In the genomic region with DNA sequence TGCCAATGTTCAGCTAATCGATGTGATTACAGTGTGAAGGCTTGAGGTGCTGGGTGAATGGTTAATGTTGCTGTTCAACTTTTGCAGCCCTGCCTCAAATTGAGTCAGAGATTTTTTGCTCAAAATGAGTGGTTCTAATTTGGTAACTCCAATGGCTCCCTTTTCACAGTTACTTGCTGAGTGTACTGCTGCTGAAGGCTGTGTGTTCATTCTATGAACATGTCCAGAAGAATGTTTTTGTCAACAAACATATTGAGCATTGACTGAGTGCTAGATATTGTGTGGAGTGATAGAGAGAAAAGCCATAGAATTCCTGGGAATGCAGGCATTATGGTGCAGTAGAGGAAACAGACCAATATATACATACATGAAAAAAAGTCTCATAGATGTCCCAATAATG, we compare ENCODE assay signal across 33 cellular contexts. TPM values are rescaled to one million over a fixed set of nuclear protein-coding genes. Genes with fewer than 3 reads are reported as not detected.
"Had no signal": no experiment of that assay in that cellular context is flagged by ENCODE, and none has a peak within 500 bp of the region (broad histone marks: within the 10 kb centered on the region; RNA-seq: fewer than 3 reads in every experiment).

No MANE protein-coding gene starts in this region.

- ATAC-seq: activated CD4-positive, alpha-beta T cell treated with anti-CD3 and anti-CD28 coated beads for 36 hours; activated CD8-positive, alpha-beta memory T cell treated with anti-CD3 and anti-CD28 coated beads, Interleukin-2, amount 10 ng/mL, durations not matched to agents 7 days and 5 days; activated CD8-positive, alpha-beta T cell treated with anti-CD3 and anti-CD28 coated beads, Interleukin-2, amount 10 ng/mL, durations not matched to agents 7 days and 5 days; activated naive CD8-positive, alpha-beta T cell treated with anti-CD3 and anti-CD28 coated beads, Interleukin-2, amount 50 U/mL, for 24 hours; body of pancreas; esophagus mucosa; gastroesophageal sphincter; T-helper 17 cell had no signal

- H3K4me3 ChIP-seq: adrenal gland, body of pancreas, gastroesophageal sphincter had no signal

- H3K4me3 Mint-ChIP-seq: activated CD4-positive, alpha-beta memory T cell treated with anti-CD3 and anti-CD28 coated beads for 36 hours; activated CD4-positive, alpha-beta T cell treated with anti-CD3 and anti-CD28 coated beads for 36 hours; activated CD4-positive, alpha-beta T cell treated with anti-CD3 and anti-CD28 coated beads, Interleukin-2, amount 10 ng/mL, durations not matched to agents 24 days and 14 days; activated CD8-positive, alpha-beta memory T cell treated with anti-CD3 and anti-CD28 coated beads, Interleukin-2, amount 10 ng/mL, durations not matched to agents 7 days and 5 days; activated CD8-positive, alpha-beta T cell treated with anti-CD3 and anti-CD28 coated beads, Interleukin-2, amount 10 ng/mL, durations not matched to agents 7 days and 5 days; activated naive CD4-positive, alpha-beta T cell treated with anti-CD3 and anti-CD28 coated beads for 36 hours; activated naive CD4-positive, alpha-beta T cell treated with anti-CD3 and anti-CD28 coated beads, Interleukin-2, amount 50 U/mL, for 24 hours; activated naive CD8-positive, alpha-beta T cell treated with anti-CD3 and anti-CD28 coated beads for 36 hours; activated naive CD8-positive, alpha-beta T cell treated with anti-CD3 and anti-CD28 coated beads, Interleukin-2, amount 50 U/mL, for 24 hours; activated T-helper 1 cell treated with anti-CD3 and anti-CD28 coated beads, Interleukin-12 subunit alpha, Interleukin-12 subunit beta, Interleukin-2, Interleukin-4 antibody, amounts not matched to agents 30 ng/mL and 10 ng/mL and 1 ng/mL, durations not matched to agents 14 hours and 24 hours and 36 hours; endodermal cell; T-helper 17 cell; T-helper 2 cell treated with Interferon-gamma antibody and Interleukin-4, amounts not matched to agents 5 μg/mL and 100 μg/mL, for 36 hours had no signal

- H3K9me3 ChIP-seq: adrenal gland, body of pancreas, gastroesophageal sphincter had no signal

- H3K27ac Mint-ChIP-seq: activated CD4-positive, alpha-beta memory T cell treated with anti-CD3 and anti-CD28 coated beads for 36 hours; activated CD4-positive, alpha-beta T cell treated with anti-CD3 and anti-CD28 coated beads for 36 hours; activated CD4-positive, alpha-beta T cell treated with anti-CD3 and anti-CD28 coated beads, Interleukin-2, amount 10 ng/mL, durations not matched to agents 24 days and 14 days; activated CD8-positive, alpha-beta memory T cell treated with anti-CD3 and anti-CD28 coated beads, Interleukin-2, amount 10 ng/mL, durations not matched to agents 7 days and 5 days; activated CD8-positive, alpha-beta T cell treated with anti-CD3 and anti-CD28 coated beads, Interleukin-2, amount 10 ng/mL, durations not matched to agents 7 days and 5 days; activated naive CD4-positive, alpha-beta T cell treated with anti-CD3 and anti-CD28 coated beads for 36 hours; activated naive CD4-positive, alpha-beta T cell treated with anti-CD3 and anti-CD28 coated beads, Interleukin-2, amount 50 U/mL, for 24 hours; activated naive CD8-positive, alpha-beta T cell treated with anti-CD3 and anti-CD28 coated beads for 36 hours; activated naive CD8-positive, alpha-beta T cell treated with anti-CD3 and anti-CD28 coated beads, Interleukin-2, amount 50 U/mL, for 24 hours; activated T-helper 1 cell treated with anti-CD3 and anti-CD28 coated beads, Interleukin-12 subunit alpha, Interleukin-12 subunit beta, Interleukin-2, Interleukin-4 antibody, amounts not matched to agents 30 ng/mL and 10 ng/mL and 1 ng/mL, durations not matched to agents 14 hours and 24 hours and 36 hours; activated T-helper 2 cell treated with anti-CD3 and anti-CD28 coated beads, Interferon-gamma antibody, Interleukin-2, Interleukin-4, amounts not matched to agents 10 μg/mL and 5 μg/mL and 100 μg/mL, durations not matched to agents 14 hours and 24 hours and 36 hours; endodermal cell; T-helper 17 cell; T-helper 2 cell treated with Interferon-gamma antibody and Interleukin-4, amounts not matched to agents 5 μg/mL and 100 μg/mL, for 36 hours had no signal

- H3K27me3 Mint-ChIP-seq: activated CD4-positive, alpha-beta memory T cell treated with anti-CD3 and anti-CD28 coated beads for 36 hours; activated CD4-positive, alpha-beta T cell treated with anti-CD3 and anti-CD28 coated beads for 36 hours; activated CD4-positive, alpha-beta T cell treated with anti-CD3 and anti-CD28 coated beads, Interleukin-2, amount 10 ng/mL, durations not matched to agents 24 days and 14 days; activated CD8-positive, alpha-beta memory T cell treated with anti-CD3 and anti-CD28 coated beads, Interleukin-2, amount 10 ng/mL, durations not matched to agents 7 days and 5 days; activated naive CD4-positive, alpha-beta T cell treated with anti-CD3 and anti-CD28 coated beads, Interleukin-2, amount 50 U/mL, for 24 hours; activated naive CD8-positive, alpha-beta T cell treated with anti-CD3 and anti-CD28 coated beads, Interleukin-2, amount 50 U/mL, for 24 hours; T-helper 17 cell had no signal

- H3K4me1 Mint-ChIP-seq: activated CD4-positive, alpha-beta T cell treated with anti-CD3 and anti-CD28 coated beads for 36 hours; activated CD4-positive, alpha-beta T cell treated with anti-CD3 and anti-CD28 coated beads, Interleukin-2, amount 10 ng/mL, durations not matched to agents 24 days and 14 days; activated CD8-positive, alpha-beta memory T cell treated with anti-CD3 and anti-CD28 coated beads, Interleukin-2, amount 10 ng/mL, durations not matched to agents 7 days and 5 days; activated naive CD4-positive, alpha-beta T cell treated with anti-CD3 and anti-CD28 coated beads, Interleukin-2, amount 50 U/mL, for 24 hours; activated naive CD8-positive, alpha-beta T cell treated with anti-CD3 and anti-CD28 coated beads for 36 hours; activated naive CD8-positive, alpha-beta T cell treated with anti-CD3 and anti-CD28 coated beads, Interleukin-2, amount 50 U/mL, for 24 hours; endodermal cell; T-helper 17 cell had no signal

- H3K27me3 ChIP-seq: adrenal gland, body of pancreas, gastroesophageal sphincter had no signal

- H3K27ac ChIP-seq: adrenal gland, body of pancreas, gastroesophageal sphincter had no signal

- H3K9me3 Mint-ChIP-seq: activated CD4-positive, alpha-beta memory T cell treated with anti-CD3 and anti-CD28 coated beads for 36 hours; activated CD4-positive, alpha-beta T cell treated with anti-CD3 and anti-CD28 coated beads, Interleukin-2, amount 10 ng/mL, durations not matched to agents 24 days and 14 days; activated naive CD4-positive, alpha-beta T cell treated with anti-CD3 and anti-CD28 coated beads for 36 hours; activated naive CD4-positive, alpha-beta T cell treated with anti-CD3 and anti-CD28 coated beads, Interleukin-2, amount 50 U/mL, for 24 hours; activated naive CD8-positive, alpha-beta T cell treated with anti-CD3 and anti-CD28 coated beads for 36 hours; activated naive CD8-positive, alpha-beta T cell treated with anti-CD3 and anti-CD28 coated beads, Interleukin-2, amount 50 U/mL, for 24 hours; activated T-helper 1 cell treated with anti-CD3 and anti-CD28 coated beads, Interleukin-12 subunit alpha, Interleukin-12 subunit beta, Interleukin-2, Interleukin-4 antibody, amounts not matched to agents 30 ng/mL and 10 ng/mL and 1 ng/mL, durations not matched to agents 14 hours and 24 hours and 36 hours; activated T-helper 2 cell treated with anti-CD3 and anti-CD28 coated beads, Interferon-gamma antibody, Interleukin-2, Interleukin-4, amounts not matched to agents 10 μg/mL and 5 μg/mL and 100 μg/mL, durations not matched to agents 14 hours and 24 hours and 36 hours; endodermal cell; T-helper 2 cell treated with Interferon-gamma antibody and Interleukin-4, amounts not matched to agents 5 μg/mL and 100 μg/mL, for 36 hours had no signal

- H3K36me3 ChIP-seq: adrenal gland, gastroesophageal sphincter had no signal

- H3K4me1 ChIP-seq: adrenal gland, body of pancreas, gastroesophageal sphincter had no signal

- DNase-seq: activated CD4-positive, alpha-beta memory T cell treated with anti-CD3 and anti-CD28 coated beads for 36 hours; activated CD4-positive, alpha-beta T cell treated with anti-CD3 and anti-CD28 coated beads for 36 hours; activated CD4-positive, alpha-beta T cell treated with anti-CD3 and anti-CD28 coated beads, Interleukin-2, amount 10 ng/mL, durations not matched to agents 24 days and 14 days; activated CD4-positive, CD25-positive, alpha-beta regulatory T cell; activated CD4-positive, CD25-positive, alpha-beta regulatory T cell treated with anti-CD3 and anti-CD28 coated beads, Interleukin-2, amount 50 U/mL, for 72 hours; activated CD8-positive, alpha-beta memory T cell treated with anti-CD3 and anti-CD28 coated beads, Interleukin-2, amount 10 ng/mL, durations not matched to agents 7 days and 5 days; activated CD8-positive, alpha-beta memory T cell treated with anti-CD3 and anti-CD28 coated beads, Interleukin-2, amount 50 U/mL, for 4 hours; activated CD8-positive, alpha-beta T cell treated with anti-CD3 and anti-CD28 coated beads, Interleukin-2, amount 10 ng/mL, durations not matched to agents 7 days and 5 days; activated effector memory CD4-positive, alpha-beta T cell treated with anti-CD3 and anti-CD28 coated beads, Interleukin-2, amount 50 U/mL, for 16 hours; activated naive CD4-positive, alpha-beta T cell treated with anti-CD3 and anti-CD28 coated beads for 36 hours; activated naive CD8-positive, alpha-beta T cell treated with anti-CD3 and anti-CD28 coated beads for 36 hours; activated naive CD8-positive, alpha-beta T cell treated with anti-CD3 and anti-CD28 coated beads, Interleukin-2, amount 50 U/mL, for 24 hours; activated T-cell treated with anti-CD3 and anti-CD28 coated beads, Interleukin-2, amount 50 U/mL, for 1 hour; activated T-cell treated with anti-CD3 and anti-CD28 coated beads, Interleukin-2, amount 50 U/mL, for 48 hours; adrenal gland; amygdala; aorta; body of pancreas; caudate nucleus; cortex of kidney; dermis blood vessel endothelial cell; effector CD8-positive, alpha-beta T cell; endodermal cell; foreskin melanocyte; T-helper 1 cell; T-helper 17 cell; T1000 had no signal

- H3K36me3 Mint-ChIP-seq: activated CD4-positive, alpha-beta memory T cell treated with anti-CD3 and anti-CD28 coated beads for 36 hours; activated CD8-positive, alpha-beta memory T cell treated with anti-CD3 and anti-CD28 coated beads, Interleukin-2, amount 10 ng/mL, durations not matched to agents 7 days and 5 days; activated naive CD4-positive, alpha-beta T cell treated with anti-CD3 and anti-CD28 coated beads, Interleukin-2, amount 50 U/mL, for 24 hours; activated naive CD8-positive, alpha-beta T cell treated with anti-CD3 and anti-CD28 coated beads for 36 hours had no signal

RNA-seq across cellular contexts. Expression of a gene that starts 39.0 kb away (rescaled TPM):
- total RNA-seq: activated CD4-positive, alpha-beta memory T cell treated with anti-CD3 and anti-CD28 coated beads for 36 hours had no signal
